2 cellular contexts compared by ENCODE assay signal in genomic region chr2:58235170-58235569, GRCh38.
TF ChIP-seq lines count a peak whose summit lies in the region.

No MANE protein-coding gene starts in this region.

TF ChIP-seq in GM23338, 12 proteins besides CTCF, POLR2A, EP300 and RAD21 (continued from another document):
- TF ChIP-seq ETS1 (IDR thresholded peaks at IDR 0.05) = no peak
- no peak for TF ChIP-seq POLR2AphosphoS5 (IDR thresholded peaks at IDR 0.05; ENCODE audit: low read depth)
- TF ChIP-seq ZNF114 (CRISPR knock-in tag; IDR thresholded peaks at IDR 0.05) = no peak
- no peak for TF ChIP-seq EZH2 (IDR thresholded peaks at IDR 0.05; ENCODE audit: low read depth, unreplicated experiment)
- no peak for TF ChIP-seq NANOG (IDR thresholded peaks at IDR 0.05; ENCODE audit: borderline replicate concordance)
- TF ChIP-seq, protein P1, sequence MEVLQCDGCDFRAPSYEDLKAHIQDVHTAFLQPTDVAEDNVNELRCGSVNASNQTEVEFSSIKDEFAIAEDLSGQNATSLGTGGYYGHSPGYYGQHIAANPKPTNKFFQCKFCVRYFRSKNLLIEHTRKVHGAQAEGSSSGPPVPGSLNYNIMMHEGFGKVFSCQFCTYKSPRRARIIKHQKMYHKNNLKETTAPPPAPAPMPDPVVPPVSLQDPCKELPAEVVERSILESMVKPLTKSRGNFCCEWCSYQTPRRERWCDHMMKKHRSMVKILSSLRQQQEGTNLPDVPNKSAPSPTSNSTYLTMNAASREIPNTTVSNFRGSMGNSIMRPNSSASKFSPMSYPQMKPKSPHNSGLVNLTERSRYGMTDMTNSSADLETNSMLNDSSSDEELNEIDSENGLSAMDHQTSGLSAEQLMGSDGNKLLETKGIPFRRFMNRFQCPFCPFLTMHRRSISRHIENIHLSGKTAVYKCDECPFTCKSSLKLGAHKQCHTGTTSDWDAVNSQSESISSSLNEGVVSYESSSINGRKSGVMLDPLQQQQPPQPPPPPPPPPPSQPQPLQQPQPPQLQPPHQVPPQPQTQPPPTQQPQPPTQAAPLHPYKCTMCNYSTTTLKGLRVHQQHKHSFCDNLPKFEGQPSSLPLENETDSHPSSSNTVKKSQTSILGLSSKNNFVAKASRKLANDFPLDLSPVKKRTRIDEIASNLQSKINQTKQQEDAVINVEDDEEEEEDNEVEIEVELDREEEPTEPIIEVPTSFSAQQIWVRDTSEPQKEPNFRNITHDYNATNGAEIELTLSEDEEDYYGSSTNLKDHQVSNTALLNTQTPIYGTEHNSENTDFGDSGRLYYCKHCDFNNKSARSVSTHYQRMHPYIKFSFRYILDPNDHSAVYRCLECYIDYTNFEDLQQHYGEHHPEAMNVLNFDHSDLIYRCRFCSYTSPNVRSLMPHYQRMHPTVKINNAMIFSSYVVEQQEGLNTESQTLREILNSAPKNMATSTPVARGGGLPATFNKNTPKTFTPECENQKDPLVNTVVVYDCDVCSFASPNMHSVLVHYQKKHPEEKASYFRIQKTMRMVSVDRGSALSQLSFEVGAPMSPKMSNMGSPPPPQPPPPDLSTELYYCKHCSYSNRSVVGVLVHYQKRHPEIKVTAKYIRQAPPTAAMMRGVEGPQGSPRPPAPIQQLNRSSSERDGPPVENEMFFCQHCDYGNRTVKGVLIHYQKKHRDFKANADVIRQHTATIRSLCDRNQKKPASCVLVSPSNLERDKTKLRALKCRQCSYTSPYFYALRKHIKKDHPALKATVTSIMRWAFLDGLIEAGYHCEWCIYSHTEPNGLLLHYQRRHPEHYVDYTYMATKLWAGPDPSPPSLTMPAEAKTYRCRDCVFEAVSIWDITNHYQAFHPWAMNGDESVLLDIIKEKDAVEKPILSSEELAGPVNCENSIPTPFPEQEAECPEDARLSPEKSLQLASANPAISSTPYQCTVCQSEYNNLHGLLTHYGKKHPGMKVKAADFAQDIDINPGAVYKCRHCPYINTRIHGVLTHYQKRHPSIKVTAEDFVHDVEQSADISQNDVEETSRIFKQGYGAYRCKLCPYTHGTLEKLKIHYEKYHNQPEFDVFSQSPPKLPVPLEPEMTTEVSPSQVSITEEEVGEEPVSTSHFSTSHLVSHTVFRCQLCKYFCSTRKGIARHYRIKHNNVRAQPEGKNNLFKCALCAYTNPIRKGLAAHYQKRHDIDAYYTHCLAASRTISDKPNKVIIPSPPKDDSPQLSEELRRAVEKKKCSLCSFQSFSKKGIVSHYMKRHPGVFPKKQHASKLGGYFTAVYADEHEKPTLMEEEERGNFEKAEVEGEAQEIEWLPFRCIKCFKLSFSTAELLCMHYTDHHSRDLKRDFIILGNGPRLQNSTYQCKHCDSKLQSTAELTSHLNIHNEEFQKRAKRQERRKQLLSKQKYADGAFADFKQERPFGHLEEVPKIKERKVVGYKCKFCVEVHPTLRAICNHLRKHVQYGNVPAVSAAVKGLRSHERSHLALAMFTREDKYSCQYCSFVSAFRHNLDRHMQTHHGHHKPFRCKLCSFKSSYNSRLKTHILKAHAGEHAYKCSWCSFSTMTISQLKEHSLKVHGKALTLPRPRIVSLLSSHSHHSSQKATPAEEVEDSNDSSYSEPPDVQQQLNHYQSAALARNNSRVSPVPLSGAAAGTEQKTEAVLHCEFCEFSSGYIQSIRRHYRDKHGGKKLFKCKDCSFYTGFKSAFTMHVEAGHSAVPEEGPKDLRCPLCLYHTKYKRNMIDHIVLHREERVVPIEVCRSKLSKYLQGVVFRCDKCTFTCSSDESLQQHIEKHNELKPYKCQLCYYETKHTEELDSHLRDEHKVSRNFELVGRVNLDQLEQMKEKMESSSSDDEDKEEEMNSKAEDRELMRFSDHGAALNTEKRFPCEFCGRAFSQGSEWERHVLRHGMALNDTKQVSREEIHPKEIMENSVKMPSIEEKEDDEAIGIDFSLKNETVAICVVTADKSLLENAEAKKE (CRISPR knock-in tag; IDR thresholded peaks at IDR 0.05) = no peak
- TF ChIP-seq EZH2phosphoT487 (IDR thresholded peaks at IDR 0.05; ENCODE audit: unreplicated experiment) = no peak
- TF ChIP-seq JUNB (IDR thresholded peaks at IDR 0.05; ENCODE audit: unreplicated experiment) = no peak
- no peak for TF ChIP-seq REST (IDR thresholded peaks at IDR 0.05; ENCODE audit: unreplicated experiment)
- no peak for TF ChIP-seq STAT1 (IDR thresholded peaks at IDR 0.05; ENCODE audit: unreplicated experiment)
- no peak for TF ChIP-seq CREB1 (CRISPR knock-in tag; IDR thresholded peaks at IDR 0.05; ENCODE audit: low read depth)

TF ChIP-seq in GM12878, 131 proteins besides CTCF, POLR2A, EP300 and RAD21:
- TF ChIP-seq, protein P2, sequence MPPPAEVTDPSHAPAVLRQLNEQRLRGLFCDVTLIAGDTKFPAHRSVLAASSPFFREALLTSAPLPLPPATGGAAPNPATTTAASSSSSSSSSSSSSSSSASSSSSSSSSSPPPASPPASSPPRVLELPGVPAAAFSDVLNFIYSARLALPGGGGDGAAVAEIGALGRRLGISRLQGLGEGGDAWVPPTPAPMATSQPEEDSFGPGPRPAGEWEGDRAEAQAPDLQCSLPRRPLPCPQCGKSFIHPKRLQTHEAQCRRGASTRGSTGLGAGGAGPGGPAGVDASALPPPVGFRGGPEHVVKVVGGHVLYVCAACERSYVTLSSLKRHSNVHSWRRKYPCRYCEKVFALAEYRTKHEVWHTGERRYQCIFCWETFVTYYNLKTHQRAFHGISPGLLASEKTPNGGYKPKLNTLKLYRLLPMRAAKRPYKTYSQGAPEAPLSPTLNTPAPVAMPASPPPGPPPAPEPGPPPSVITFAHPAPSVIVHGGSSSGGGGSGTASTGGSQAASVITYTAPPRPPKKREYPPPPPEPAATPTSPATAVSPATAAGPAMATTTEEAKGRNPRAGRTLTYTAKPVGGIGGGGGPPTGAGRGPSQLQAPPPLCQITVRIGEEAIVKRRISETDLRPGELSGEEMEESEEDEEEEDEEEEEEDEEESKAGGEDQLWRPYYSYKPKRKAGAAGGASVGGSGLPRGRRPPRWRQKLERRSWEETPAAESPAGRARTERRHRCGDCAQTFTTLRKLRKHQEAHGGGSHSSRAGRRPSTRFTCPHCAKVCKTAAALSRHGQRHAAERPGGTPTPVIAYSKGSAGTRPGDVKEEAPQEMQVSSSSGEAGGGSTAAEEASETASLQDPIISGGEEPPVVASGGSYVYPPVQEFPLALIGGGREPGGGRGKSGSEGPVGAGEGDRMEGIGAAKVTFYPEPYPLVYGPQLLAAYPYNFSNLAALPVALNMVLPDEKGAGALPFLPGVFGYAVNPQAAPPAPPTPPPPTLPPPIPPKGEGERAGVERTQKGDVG (CRISPR knock-in tag; IDR thresholded peaks at IDR 0.05) = no peak
- TF ChIP-seq RFX5 (IDR thresholded peaks at IDR 0.05; ENCODE audit: low read depth, low read length) (no peak), GATAD2B (conservative IDR thresholded peaks at IDR 0.05; ENCODE audit: low read depth) (no peak), IKZF2 (IDR thresholded peaks at IDR 0.05) (no peak), STAT3 (IDR thresholded peaks at IDR 0.05; ENCODE audit: low read depth, low read length) (no peak), STAT1 (conservative IDR thresholded peaks at IDR 0.05) (no peak), JUND (IDR thresholded peaks at IDR 0.05; ENCODE audit: low read depth, low read length) (no peak), HDAC6 (IDR thresholded peaks at IDR 0.05; ENCODE audit: unreplicated experiment) (no peak), EED (IDR thresholded peaks at IDR 0.05; ENCODE audit: low read depth) (no peak)
